In the genomic region with DNA sequence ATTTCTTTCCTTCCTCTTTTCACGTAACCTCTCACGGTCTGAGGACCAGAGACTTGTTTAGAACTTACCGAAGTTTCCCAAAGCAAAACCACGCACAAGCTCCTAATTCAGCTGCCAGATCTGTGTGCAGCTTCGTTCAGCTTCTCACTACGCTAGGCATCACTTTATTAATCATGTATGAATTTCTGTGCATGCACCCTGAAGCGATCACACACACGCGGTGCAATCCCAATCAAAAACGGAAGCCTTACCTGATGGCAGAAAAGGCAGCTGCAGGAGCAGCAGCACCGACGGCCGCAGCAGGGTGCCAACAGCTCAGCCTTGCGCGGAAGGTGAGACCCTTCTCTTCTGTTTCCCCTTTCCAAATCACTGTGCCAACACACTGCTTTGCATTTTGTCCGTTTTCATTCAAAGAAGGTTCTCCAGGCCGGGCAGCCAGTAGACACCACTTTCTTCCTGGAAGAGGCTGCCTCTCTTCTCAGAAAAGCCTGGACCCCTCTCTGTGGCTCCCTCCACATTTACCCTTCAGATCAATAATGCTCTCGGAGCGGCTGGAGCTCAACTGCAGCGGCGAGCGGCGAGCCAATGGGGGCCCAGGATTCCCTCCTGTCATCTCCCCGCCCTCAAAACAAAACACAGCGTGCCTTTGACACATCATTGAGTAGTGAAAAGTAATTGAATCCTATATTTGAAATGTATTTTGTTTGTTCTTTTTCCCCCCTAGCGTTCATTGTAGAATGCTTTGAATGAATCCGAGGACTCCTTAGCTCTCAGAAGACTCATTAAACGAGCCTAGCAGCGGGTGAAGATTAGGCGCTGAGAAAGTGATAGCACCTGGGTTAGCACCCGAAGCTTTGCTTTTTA, we compare ENCODE assay signal across 9 cellular contexts. TPM values are rescaled to one million over a fixed set of nuclear protein-coding genes. Genes with fewer than 3 reads are reported as not detected.
DNase-seq lines count a peak whose midpoint lies in the region; ATAC-seq and TF ChIP-seq lines count a peak whose summit lies in the region.
"Had no signal": no experiment of that assay in that cellular context is flagged by ENCODE, and none has a peak within 500 bp of the region (broad histone marks: within the 10 kb centered on the region; RNA-seq: fewer than 3 reads in every experiment).

A gene (minus strand): TSS at position 538 of the 864 bp plus-strand sequence.

- H3F3A ChIP-seq in PC-9 (ENCODE audit: insufficient read depth, low read depth), result no peaks in the 10 kb centered on the region

- intact Hi-C loops in PC-9 (cut with micrococcal nuclease; ENCODE audit: unreplicated experiment), result no loop called here
- intact Hi-C loops in psoas muscle (cut with DNase I), result no loop called here

- no TSS peak for BruUV-seq in PC-9 (replicated peaks; lab: Mats Ljungman, UMichigan)

- ATAC-seq in HG03159 (IDR thresholded peaks at IDR 0.05; ENCODE audit: unreplicated experiment) (peak; percentile 45), psoas muscle (no peak), GM18861 (IDR thresholded peaks at IDR 0.05; ENCODE audit: unreplicated experiment) (no peak), GM19452 (IDR thresholded peaks at IDR 0.05; ENCODE audit: unreplicated experiment) (no peak)

- H3K4me3 ChIP-seq in PC-9 (no peak within 1 kb of the TSS; the same call in 1 of the 2 replicates), epithelial cell of proximal tubule (ENCODE audit: low read depth, low read length) (peak within 1 kb of the TSS; percentile 42), psoas muscle (peak within 1 kb of the TSS; percentile 41)

- H3K36me3 ChIP-seq in PC-9 (ENCODE audit: low read depth) (no peaks in the 10 kb centered on the region), psoas muscle (ENCODE audit: insufficient read depth in 1 of 2, low read depth in 1 of 2) (no peaks in the 10 kb centered on the region)

- no peaks in the 10 kb centered on the region for H4K20me1 ChIP-seq in PC-9 (ENCODE audit: insufficient read depth)

- POLR2A ChIA-PET in PC-9 (lab: Charles Lee; ENCODE audit: unreplicated experiment), result interaction anchor here (0.6 kb wide), 1 partner anchor 160 kb away, joined by 4 read pairs; no protein-coding TSS in a partner anchor

- TF ChIP-seq CTCF in GM13976 (IDR thresholded peaks at IDR 0.05; ENCODE audit: borderline replicate concordance, control extremely low read depth, extremely low read depth, insufficient read depth, missing control alignments) (no peak), PC-9 (conservative IDR thresholded peaks at IDR 0.05) (no peak), epithelial cell of proximal tubule (conservative IDR thresholded peaks at IDR 0.05; ENCODE audit: low read depth, low read length) (no peak), psoas muscle (IDR thresholded peaks at IDR 0.05) (no peak)

- H3K27ac ChIP-seq in PC-9 (no peak within 1 kb of the TSS), psoas muscle (no peak within 1 kb of the TSS)

- in situ Hi-C loops in GM13976 (cut with MboI; ENCODE audit: low sequenced_read_pairs, unreplicated experiment), result no loop called here

- H3K9me3 ChIP-seq in PC-9 (ENCODE audit: insufficient read depth, low read depth), result no peaks in the 10 kb centered on the region
- no peaks in the 10 kb centered on the region for H3K9me3 ChIP-seq in psoas muscle

- peak within 1 kb of the TSS; percentile 62; the same call in 1 of the 2 replicates for H2AFZ ChIP-seq in PC-9

- peak within 1 kb of the TSS; percentile 13; the same call in 1 of the 2 replicates for H3K4me2 ChIP-seq in PC-9

- no peaks in the 10 kb centered on the region for H3K79me2 ChIP-seq in PC-9 (ENCODE audit: low read depth)

- no peaks in the 10 kb centered on the region for H3K4me1 ChIP-seq in PC-9 (replicated peaks; ENCODE audit: insufficient read depth)
- no peaks in the 10 kb centered on the region for H3K4me1 ChIP-seq in psoas muscle

- DNase-seq in GM13976 (ENCODE audit: low spot score) (peak; percentile 6), PC-9 (peak in 1 of 2 experiments; percentile 8), epithelial cell of proximal tubule (ENCODE audit: low read depth) (no peak), psoas muscle (no peak), NCI-H1694 (lab: John Stamatoyannopoulos, UW) (no peak)

- no peaks in the 10 kb centered on the region for H3K9me2 ChIP-seq in PC-9 (ENCODE audit: insufficient read depth)

- CTCF ChIA-PET in PC-9 (lab: Charles Lee), result no interaction called here

- H3K27me3 ChIP-seq in PC-9 (ENCODE audit: insufficient read depth, low read depth), result no peaks in the 10 kb centered on the region; the same call in 1 of the 2 replicates
- H3K27me3 ChIP-seq in psoas muscle (ENCODE audit: insufficient read depth in 3 of 3, low read length in 2 of 3), result no peaks in the 10 kb centered on the region

- WGBS in psoas muscle, 3 donors, result 1 to 2% (median 2%) methylated on average over 31 of the region's 31 CpGs

RNA-seq across cellular contexts. Expression of the gene that starts here (rescaled TPM):
- total RNA-seq in PC-9 (2021) (not detected in 2 replicates), epithelial cell of proximal tubule (not detected in 2 replicates), psoas muscle (not detected)
- polyA plus RNA-seq in psoas muscle, result not detected
- total RNA-seq: LHCN-M2 had no signal
